In genomic region chr15:31471731-31472430, GRCh38 we compare ENCODE assay signal across 10 cellular contexts.
DNase-seq lines count a peak whose midpoint lies in the region; ATAC-seq, FAIRE-seq and TF ChIP-seq lines count a peak whose summit lies in the region.
"Had no signal": no experiment of that assay in that cellular context is flagged by ENCODE, and none has a peak within 500 bp of the region (broad histone marks: within the 10 kb centered on the region; RNA-seq: fewer than 3 reads in every experiment).

No MANE protein-coding gene starts in this region.

- no peaks in the 10 kb centered on the region for H4K20me1 ChIP-seq in keratinocyte (ENCODE audit: control insufficient read depth, extremely low read depth, insufficient read depth, low read length)

- H3K4me2 ChIP-seq in keratinocyte (ENCODE audit: control insufficient read depth, extremely low read depth, insufficient read depth, low read depth, low read length) = no peak overlapping the region

- H3K9me1 ChIP-seq in keratinocyte (ENCODE audit: control insufficient read depth, extremely low read depth, insufficient read depth, low read length) = no peaks in the 10 kb centered on the region

- peaks cover 42% of the 10 kb centered on the region for H3K4me1 Mint-ChIP-seq in activated naive CD8-positive, alpha-beta T cell treated with anti-CD3 and anti-CD28 coated beads, Interleukin-2, amount 50 U/mL, for 24 hours

- no peaks in the 10 kb centered on the region for H3K27me3 ChIP-seq in keratinocyte (ENCODE audit: control insufficient read depth, extremely low read depth, insufficient read depth, low read length)

- FAIRE-seq in keratinocyte (lab: Jason Lieb, UNC) = peak; percentile 39
- FAIRE-seq: islet of Langerhans had no signal

- no peaks in the 10 kb centered on the region for H3K27me3 Mint-ChIP-seq in activated naive CD8-positive, alpha-beta T cell treated with anti-CD3 and anti-CD28 coated beads, Interleukin-2, amount 50 U/mL, for 24 hours

- dilution Hi-C loops in keratinocyte (cut with MboI; ENCODE audit: extremely low pct_ligation_motif_present, low sequenced_read_pairs) = no loop called here

- peaks cover 23% of the 10 kb centered on the region for H3K4me1 ChIP-seq in keratinocyte (ENCODE audit: control insufficient read depth, extremely low read depth, insufficient read depth, low read length)

- no peak for TF ChIP-seq CTCF in HFF-Myc (IDR thresholded peaks at IDR 0.05; ENCODE audit: low read depth, low read length, missing control alignments)
- TF ChIP-seq CTCF in keratinocyte (optimal IDR thresholded peaks at IDR 0.05 in 1 of 3, IDR thresholded peaks at IDR 0.05 in 1 of 3, conservative IDR thresholded peaks at IDR 0.05 in 1 of 3; ENCODE audit: extremely low read depth in 1 of 3, insufficient read depth in 2 of 3, low read length in 3 of 3) = no peak

- H3K4me3 Mint-ChIP-seq in activated naive CD8-positive, alpha-beta T cell treated with anti-CD3 and anti-CD28 coated beads, Interleukin-2, amount 50 U/mL, for 24 hours = no peak overlapping the region

- H3K9ac ChIP-seq in keratinocyte (ENCODE audit: control insufficient read depth, extremely low read depth, insufficient read depth, low read length) = no peak overlapping the region

- peaks cover 8% of the 10 kb centered on the region for H3K36me3 Mint-ChIP-seq in activated naive CD8-positive, alpha-beta T cell treated with anti-CD3 and anti-CD28 coated beads, Interleukin-2, amount 50 U/mL, for 24 hours (ENCODE audit: low read depth)

- no peak overlapping the region for H3K27ac ChIP-seq in keratinocyte (ENCODE audit: control insufficient read depth, insufficient read depth, low read length)

- no peak for ATAC-seq in activated naive CD8-positive, alpha-beta T cell treated with anti-CD3 and anti-CD28 coated beads, Interleukin-2, amount 50 U/mL, for 24 hours

- no peaks in the 10 kb centered on the region for H3K9me3 ChIP-seq in keratinocyte (ENCODE audit: control insufficient read depth, low read depth, low read length)

- peak; percentile 87 for DNase-seq in A172 (ENCODE audit: low spot score)
- DNase-seq in HFF-Myc (ENCODE audit: extremely low read depth, low read depth) = peak; percentile 39
- no peak for DNase-seq in activated naive CD8-positive, alpha-beta T cell treated with anti-CD3 and anti-CD28 coated beads, Interleukin-2, amount 50 U/mL, for 24 hours
- DNase-seq in keratinocyte (ENCODE audit: low read depth, low spot score) = no peak
- DNase-seq in NCI-H1105 (lab: John Stamatoyannopoulos, UW) = no peak
- DNase-seq in NCI-H1436 treated with DMSO at 0.1 percent for 48 hours (lab: John Stamatoyannopoulos, UW) = no peak
- no peak for DNase-seq in COLO668 (lab: John Stamatoyannopoulos, UW; ENCODE audit: unreplicated experiment)
- DNase-seq in GM19238 (ENCODE audit: insufficient read length, low spot score) = no peak

- peaks cover 12% of the 10 kb centered on the region for H3K9me3 Mint-ChIP-seq in activated naive CD8-positive, alpha-beta T cell treated with anti-CD3 and anti-CD28 coated beads, Interleukin-2, amount 50 U/mL, for 24 hours
- H3K9me3 Mint-ChIP-seq: activated T-helper 2 cell treated with anti-CD3 and anti-CD28 coated beads, Interferon-gamma antibody, Interleukin-2, Interleukin-4, amounts not matched to agents 10 μg/mL and 5 μg/mL and 100 μg/mL, durations not matched to agents 14 hours and 24 hours and 36 hours had no signal

- H2AFZ ChIP-seq in keratinocyte (ENCODE audit: control insufficient read depth, low read length) = no peak overlapping the region

- H3K4me3 ChIP-seq in HFF-Myc (replicated peaks; ENCODE audit: low read depth, low read length) (no peak overlapping the region), keratinocyte (ENCODE audit: control insufficient read depth in 2 of 3, extremely low read depth in 1 of 3, insufficient read depth in 2 of 3, low read depth in 1 of 3, low read length in 3 of 3) (no peak overlapping the region)

- H3K79me2 ChIP-seq in keratinocyte (ENCODE audit: control insufficient read depth, insufficient read depth, low read length) = no peaks in the 10 kb centered on the region

- H3K27ac Mint-ChIP-seq in activated naive CD8-positive, alpha-beta T cell treated with anti-CD3 and anti-CD28 coated beads, Interleukin-2, amount 50 U/mL, for 24 hours = peak overlapping the region; percentile 30

- H3K36me3 ChIP-seq in keratinocyte (ENCODE audit: control insufficient read depth in 2 of 2, extremely low read depth in 1 of 2, insufficient read depth in 2 of 2, low read length in 2 of 2) = no peaks in the 10 kb centered on the region

Comparison
In these comparisons a context has a peak if more than half of its experiments do, and no peak if none do; other contexts are left out.
1. DNase-seq: peak in A172 (single experiment) and HFF-Myc (single experiment); none in activated naive CD8-positive, alpha-beta T cell treated with anti-CD3 and anti-CD28 coated beads, Interleukin-2, amount 50 U/mL, for 24 hours (single experiment), keratinocyte (single experiment), NCI-H1105 (single experiment), NCI-H1436 treated with DMSO at 0.1 percent for 48 hours (single experiment), COLO668 (single experiment) and GM19238 (single experiment).